Comparison of ENCODE assay signal across 11 cellular contexts in the genomic region with DNA sequence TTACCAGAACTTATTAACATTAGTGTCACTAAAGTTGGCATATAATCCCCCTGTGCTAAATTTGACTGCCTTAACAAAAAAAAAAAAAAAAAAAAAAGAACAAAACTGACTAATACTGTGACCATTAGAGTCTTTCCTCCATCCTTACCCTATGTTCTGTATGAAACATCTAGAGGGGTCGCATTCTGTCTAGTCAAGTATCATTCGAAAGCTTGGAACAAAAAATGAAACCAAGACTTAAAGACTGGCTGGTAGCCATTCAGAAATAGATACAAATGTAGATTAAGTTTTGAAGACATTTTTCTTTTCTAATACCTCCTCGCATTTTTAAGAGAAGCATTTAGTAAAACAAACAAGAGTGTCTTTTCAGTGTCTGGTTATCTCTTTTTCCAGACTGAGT.
A peak's percentile ranks its signal among the peaks of the same experiment; 100 is the strongest.
DNase-seq lines count a peak whose midpoint lies in the region; ATAC-seq and TF ChIP-seq lines count a peak whose summit lies in the region.
"Had no signal": no experiment of that assay in that cellular context is flagged by ENCODE, and none has a peak within 500 bp of the region (broad histone marks: within the 10 kb centered on the region; RNA-seq: fewer than 3 reads in every experiment).

No MANE protein-coding gene starts in this region.

- peak; percentile 40 for ATAC-seq in HG03095 (IDR thresholded peaks at IDR 0.05; ENCODE audit: unreplicated experiment)
- ATAC-seq in GM21737 (IDR thresholded peaks at IDR 0.05; ENCODE audit: unreplicated experiment), result no peak
- no peak for ATAC-seq in GM19397 (IDR thresholded peaks at IDR 0.05; ENCODE audit: unreplicated experiment)

- TF ChIP-seq CTCF in stomach (IDR thresholded peaks at IDR 0.05) (no peak), tibial nerve (IDR thresholded peaks at IDR 0.05) (no peak)

- no peaks in the 10 kb centered on the region for H3K36me3 ChIP-seq in stomach
- H3K36me3 ChIP-seq in tibial nerve, result peaks cover 0 to 4% (median 0%) of the 10 kb centered on the region in 3 donors

- H3K27me3 Mint-ChIP-seq in activated T-cell treated with anti-CD3 and anti-CD28 coated beads, Interleukin-2, amount 50 U/mL, for 24 hours, result no peaks in the 10 kb centered on the region
- no peaks in the 10 kb centered on the region for H3K27me3 Mint-ChIP-seq in activated T-helper 2 cell treated with anti-CD3 and anti-CD28 coated beads, Interferon-gamma antibody, Interleukin-2, Interleukin-4, amounts not matched to agents 10 μg/mL and 5 μg/mL and 100 μg/mL, durations not matched to agents 14 hours and 24 hours and 36 hours (ENCODE audit: low read depth)

- no peak for TF ChIP-seq POLR2A in stomach (IDR thresholded peaks at IDR 0.05)
- no peak for TF ChIP-seq POLR2A in tibial nerve (IDR thresholded peaks at IDR 0.05)

- H3K27me3 ChIP-seq in stomach, result no peaks in the 10 kb centered on the region
- H3K27me3 ChIP-seq in tibial nerve, result no peaks in the 10 kb centered on the region

- peak overlapping the region; percentile 71 for H3K4me3 Mint-ChIP-seq in activated T-cell treated with anti-CD3 and anti-CD28 coated beads, Interleukin-2, amount 50 U/mL, for 24 hours
- H3K4me3 Mint-ChIP-seq in activated T-helper 2 cell treated with anti-CD3 and anti-CD28 coated beads, Interferon-gamma antibody, Interleukin-2, Interleukin-4, amounts not matched to agents 10 μg/mL and 5 μg/mL and 100 μg/mL, durations not matched to agents 14 hours and 24 hours and 36 hours (ENCODE audit: low read depth), result peak overlapping the region; percentile 41
- H3K4me3 Mint-ChIP-seq: neural crest cell had no signal

- H3K4me3 ChIP-seq in stomach, result no peak overlapping the region
- H3K4me3 ChIP-seq in tibial nerve, result no peak overlapping the region

- WGBS in stomach, 5 donors, result 65 to 74% (median 71%) methylated on average over 3 of the region's 3 CpGs
- 82 to 86% methylated on average over 3 of the region's 3 CpGs for WGBS in tibial nerve, 2 donors

- TF ChIP-seq EP300 in stomach (IDR thresholded peaks at IDR 0.05) (no peak), tibial nerve (IDR thresholded peaks at IDR 0.05) (no peak)

- intact Hi-C loops in activated T-helper 2 cell treated with anti-CD3 and anti-CD28 coated beads, Interferon-gamma antibody, Interleukin-2, Interleukin-4, amounts not matched to agents 10 μg/mL and 5 μg/mL and 100 μg/mL, durations not matched to agents 14 hours and 24 hours and 36 hours (cut with micrococcal nuclease), result loop anchor here (5.0 kb wide), 2 partner anchors 94 to 339 kb away; no protein-coding TSS in a partner anchor
- intact Hi-C loops in stomach (cut with DNase I; ENCODE audit: low total_unique reads), result no loop called here

- no peaks in the 10 kb centered on the region for H3K36me3 Mint-ChIP-seq in activated T-cell treated with anti-CD3 and anti-CD28 coated beads, Interleukin-2, amount 50 U/mL, for 24 hours (ENCODE audit: low read depth)
- peaks cover 10% of the 10 kb centered on the region for H3K36me3 Mint-ChIP-seq in activated T-helper 2 cell treated with anti-CD3 and anti-CD28 coated beads, Interferon-gamma antibody, Interleukin-2, Interleukin-4, amounts not matched to agents 10 μg/mL and 5 μg/mL and 100 μg/mL, durations not matched to agents 14 hours and 24 hours and 36 hours (ENCODE audit: low read depth)

- H3K27ac Mint-ChIP-seq in activated T-cell treated with anti-CD3 and anti-CD28 coated beads, Interleukin-2, amount 50 U/mL, for 24 hours, result peak overlapping the region; percentile 46
- H3K27ac Mint-ChIP-seq in activated T-helper 2 cell treated with anti-CD3 and anti-CD28 coated beads, Interferon-gamma antibody, Interleukin-2, Interleukin-4, amounts not matched to agents 10 μg/mL and 5 μg/mL and 100 μg/mL, durations not matched to agents 14 hours and 24 hours and 36 hours, result no peak overlapping the region

- H3K4me1 ChIP-seq in stomach (peaks cover 17 to 59% (median 39%) of the 10 kb centered on the region in 4 donors), tibial nerve (peaks cover 1 to 47% (median 9%) of the 10 kb centered on the region in 4 donors)

- DNase-seq in activated T-cell treated with anti-CD3 and anti-CD28 coated beads, Interleukin-2, amount 50 U/mL, for 24 hours, result no peak
- DNase-seq in activated T-cell treated with anti-CD3 and anti-CD28 coated beads, Interleukin-2, amount 50 U/mL, for 48 hours, result no peak
- DNase-seq in activated T-helper 2 cell treated with anti-CD3 and anti-CD28 coated beads, Interferon-gamma antibody, Interleukin-2, Interleukin-4, amounts not matched to agents 10 μg/mL and 5 μg/mL and 100 μg/mL, durations not matched to agents 14 hours and 24 hours and 36 hours (ENCODE audit: low spot score), result no peak
- DNase-seq in stomach, result no peak
- no peak for DNase-seq in tibial nerve (ENCODE audit: low spot score in 2 of 2)
- DNase-seq: head of caudate nucleus had no signal

- H3K9me3 Mint-ChIP-seq in activated T-cell treated with anti-CD3 and anti-CD28 coated beads, Interleukin-2, amount 50 U/mL, for 24 hours, result no peaks in the 10 kb centered on the region
- no peaks in the 10 kb centered on the region for H3K9me3 Mint-ChIP-seq in activated T-helper 2 cell treated with anti-CD3 and anti-CD28 coated beads, Interferon-gamma antibody, Interleukin-2, Interleukin-4, amounts not matched to agents 10 μg/mL and 5 μg/mL and 100 μg/mL, durations not matched to agents 14 hours and 24 hours and 36 hours
- H3K9me3 Mint-ChIP-seq: neural crest cell had no signal

- H3K27ac ChIP-seq in stomach, result peak overlapping the region in 3 of 5 donors; percentile 70 to 91 (median 86)
- peak overlapping the region in 1 of 4 donors; percentile 52 for H3K27ac ChIP-seq in tibial nerve
- H3K27ac ChIP-seq: HL-60 had no signal

- H3K4me1 Mint-ChIP-seq in activated T-cell treated with anti-CD3 and anti-CD28 coated beads, Interleukin-2, amount 50 U/mL, for 24 hours (ENCODE audit: low read depth), result peaks cover 52% of the 10 kb centered on the region
- peaks cover 48% of the 10 kb centered on the region for H3K4me1 Mint-ChIP-seq in activated T-helper 2 cell treated with anti-CD3 and anti-CD28 coated beads, Interferon-gamma antibody, Interleukin-2, Interleukin-4, amounts not matched to agents 10 μg/mL and 5 μg/mL and 100 μg/mL, durations not matched to agents 14 hours and 24 hours and 36 hours (ENCODE audit: low read depth)

- H3K9me3 ChIP-seq in stomach (no peaks in the 10 kb centered on the region), tibial nerve (no peaks in the 10 kb centered on the region)
